In genomic region chr11:15969701-15970329, GRCh38 we compare ENCODE assay signal across 9 cellular contexts.
DNase-seq lines count a peak whose midpoint lies in the region; ATAC-seq, FAIRE-seq and TF ChIP-seq lines count a peak whose summit lies in the region.
"Had no signal": no experiment of that assay in that cellular context is flagged by ENCODE, and none has a peak within 500 bp of the region (broad histone marks: within the 10 kb centered on the region; RNA-seq: fewer than 3 reads in every experiment).

No MANE protein-coding gene starts in this region.

- H3K9me3 Mint-ChIP-seq in CD8-positive, alpha-beta memory T cell = peaks cover 0 to 11% (median 3%) of the 10 kb centered on the region in 5 donors

- H2AFZ ChIP-seq in K562 (ENCODE audit: low read depth, low read length) = peak overlapping the region; percentile 98

- H3K9ac ChIP-seq in K562 (ENCODE audit: insufficient read depth in 1 of 2, low read depth in 2 of 2, low read length in 2 of 2) = peak overlapping the region in 1 of 2 experiments; percentile 79; a peak in 2 of 4 replicates

- H3K4me1 ChIP-seq in CD8-positive, alpha-beta memory T cell (ENCODE audit: insufficient read depth, low read length) = no peaks in the 10 kb centered on the region
- peaks cover 14 to 39% of the 10 kb centered on the region in 2 experiments for H3K4me1 ChIP-seq in K562 (replicated peaks in 1 of 2; ENCODE audit: control insufficient read depth in 2 of 2, insufficient read depth in 2 of 2, low read length in 2 of 2)

- H4K20me1 ChIP-seq in K562 (replicated peaks; ENCODE audit: control insufficient read depth, insufficient read depth, low read length) = no peaks in the 10 kb centered on the region

- no peak overlapping the region for H3K4me3 Mint-ChIP-seq in CD8-positive, alpha-beta memory T cell
- H3K4me3 Mint-ChIP-seq: IgD-negative memory B cell had no signal

- H3K27me3 ChIP-seq in CD8-positive, alpha-beta memory T cell (ENCODE audit: insufficient read depth, low read length, poor library complexity, severe bottlenecking) = no peaks in the 10 kb centered on the region
- H3K27me3 ChIP-seq in K562 (ENCODE audit: control insufficient read depth in 2 of 2, insufficient read depth in 2 of 2, low read length in 2 of 2) = no peaks in the 10 kb centered on the region

- no peaks in the 10 kb centered on the region for H3K27me3 Mint-ChIP-seq in CD8-positive, alpha-beta memory T cell
- H3K27me3 Mint-ChIP-seq: IgD-negative memory B cell had no signal

- CTCF ChIA-PET in CD8-positive, alpha-beta memory T cell (lab: Charles Lee) = no interaction called here
- CTCF ChIA-PET in K562 (lab: Yijun Ruan, JAX; ENCODE audit: low intra/inter-chr PET ratio) (no interaction called here), GM10248 (lab: Yijun Ruan, JAX) (no interaction called here)

- peak; percentile 29 for FAIRE-seq in K562 (lab: Jason Lieb, UNC)

- H3K27ac ChIP-seq in CD8-positive, alpha-beta memory T cell (ENCODE audit: low read depth, low read length) = peak overlapping the region; percentile 29
- peak overlapping the region; percentile 93 for H3K27ac ChIP-seq in K562 (ENCODE audit: extremely low read depth, low read depth, low read length)

- no peak for TF ChIP-seq POLR2A in K562 (conservative IDR thresholded peaks at IDR 0.05)

- BruUV-seq in K562 (replicated peaks; lab: Mats Ljungman, UMichigan) = no TSS peak

- H3K79me2 ChIP-seq in K562 (ENCODE audit: control insufficient read depth, insufficient read depth, low read length) = no peaks in the 10 kb centered on the region

- POLR2A ChIA-PET in CD8-positive, alpha-beta memory T cell (lab: Charles Lee) = no interaction called here
- POLR2A ChIA-PET in K562 (lab: Yijun Ruan, JAX) (interaction anchor here (0.7 to 1.3 kb wide), 2 partner anchors 10 to 14 kb away, joined by 3 to 4 read pairs; no protein-coding TSS in a partner anchor), GM10248 (lab: Yijun Ruan, JAX) (no interaction called here)

- H3K4me1 Mint-ChIP-seq in CD8-positive, alpha-beta memory T cell = no peaks in the 10 kb centered on the region
- H3K4me1 Mint-ChIP-seq: IgD-negative memory B cell had no signal

- DNase-seq in CD8-positive, alpha-beta memory T cell = no peak
- DNase-seq in K562 (ENCODE audit: extremely low read depth in 1 of 4, low spot score in 3 of 4) (no peak), myocyte (ENCODE audit: low read depth) (peak; percentile 37), GM10248 (ENCODE audit: extremely low spot score) (no peak), NAMALWA (ENCODE audit: low spot score) (no peak), cerebellum (ENCODE audit: low spot score) (no peak), HUDEP-2 (lab: John Stamatoyannopoulos, UW; ENCODE audit: unreplicated experiment in 76 of 76) (no peak)

- no peak for TF ChIP-seq CTCF in K562 (IDR thresholded peaks at IDR 0.05 in 2 of 3, conservative IDR thresholded peaks at IDR 0.05 in 1 of 3; ENCODE audit: insufficient read depth in 2 of 3, low read depth in 1 of 3, low read length in 3 of 3)
- TF ChIP-seq CTCF in GM10248 (IDR thresholded peaks at IDR 0.05; ENCODE audit: control extremely low read depth, extremely low read depth, low read depth, missing control alignments) = no peak

- WGBS in K562 (ENCODE audit: insufficient coverage, low coverage, missing lambda C conversion rate) = 49% methylated on average over 6 of the region's 6 CpGs

- ATAC-seq in HG02943 (IDR thresholded peaks at IDR 0.05; ENCODE audit: low read depth, unreplicated experiment) = peak; percentile 56
- no peak for ATAC-seq in K562

- no peaks in the 10 kb centered on the region for H3K36me3 Mint-ChIP-seq in CD8-positive, alpha-beta memory T cell
- H3K36me3 Mint-ChIP-seq: IgD-negative memory B cell had no signal

- H3K4me2 ChIP-seq in K562 (ENCODE audit: insufficient read depth, low read length) = peak overlapping the region; percentile 83

- in situ Hi-C loops in K562 (cut with MboI) = no loop called here

- no peak overlapping the region for H3K27ac Mint-ChIP-seq in CD8-positive, alpha-beta memory T cell
- H3K27ac Mint-ChIP-seq: IgD-negative memory B cell had no signal

- no peak for TF ChIP-seq RAD21 in K562 (CRISPR knock-in tag; conservative IDR thresholded peaks at IDR 0.05 in 1 of 2, IDR thresholded peaks at IDR 0.05 in 1 of 2)

- no peaks in the 10 kb centered on the region for H3K36me3 ChIP-seq in CD8-positive, alpha-beta memory T cell (ENCODE audit: insufficient read depth, low read length)
- no peaks in the 10 kb centered on the region for H3K36me3 ChIP-seq in K562 (ENCODE audit: control insufficient read depth, insufficient read depth, low read length)

- no peak for TF ChIP-seq EP300 in K562 (IDR thresholded peaks at IDR 0.05; ENCODE audit: low read length)

- intact Hi-C loops in K562 (cut with micrococcal nuclease) = loop anchor here (10.0 kb wide), 2 partner anchors 315 to 385 kb away; partner anchors contain the start of gene SOX6

- H3K9me1 ChIP-seq in K562 (ENCODE audit: control insufficient read depth, insufficient read depth, low read length) = no peaks in the 10 kb centered on the region

- no peak overlapping the region for H3K4me3 ChIP-seq in CD8-positive, alpha-beta memory T cell (ENCODE audit: low read length)
- no peak overlapping the region; the same call in 1 of the 2 replicates for H3K4me3 ChIP-seq in K562

- no peaks in the 10 kb centered on the region for H3K9me3 ChIP-seq in CD8-positive, alpha-beta memory T cell (ENCODE audit: low read length)
- H3K9me3 ChIP-seq in K562 (replicated peaks; ENCODE audit: control insufficient read depth, insufficient read depth, low read depth, low read length) = no peaks in the 10 kb centered on the region

TF ChIP-seq in K562, 482 proteins besides CTCF, POLR2A, EP300 and RAD21 (continues in another document):
- TF ChIP-seq, protein P1, sequence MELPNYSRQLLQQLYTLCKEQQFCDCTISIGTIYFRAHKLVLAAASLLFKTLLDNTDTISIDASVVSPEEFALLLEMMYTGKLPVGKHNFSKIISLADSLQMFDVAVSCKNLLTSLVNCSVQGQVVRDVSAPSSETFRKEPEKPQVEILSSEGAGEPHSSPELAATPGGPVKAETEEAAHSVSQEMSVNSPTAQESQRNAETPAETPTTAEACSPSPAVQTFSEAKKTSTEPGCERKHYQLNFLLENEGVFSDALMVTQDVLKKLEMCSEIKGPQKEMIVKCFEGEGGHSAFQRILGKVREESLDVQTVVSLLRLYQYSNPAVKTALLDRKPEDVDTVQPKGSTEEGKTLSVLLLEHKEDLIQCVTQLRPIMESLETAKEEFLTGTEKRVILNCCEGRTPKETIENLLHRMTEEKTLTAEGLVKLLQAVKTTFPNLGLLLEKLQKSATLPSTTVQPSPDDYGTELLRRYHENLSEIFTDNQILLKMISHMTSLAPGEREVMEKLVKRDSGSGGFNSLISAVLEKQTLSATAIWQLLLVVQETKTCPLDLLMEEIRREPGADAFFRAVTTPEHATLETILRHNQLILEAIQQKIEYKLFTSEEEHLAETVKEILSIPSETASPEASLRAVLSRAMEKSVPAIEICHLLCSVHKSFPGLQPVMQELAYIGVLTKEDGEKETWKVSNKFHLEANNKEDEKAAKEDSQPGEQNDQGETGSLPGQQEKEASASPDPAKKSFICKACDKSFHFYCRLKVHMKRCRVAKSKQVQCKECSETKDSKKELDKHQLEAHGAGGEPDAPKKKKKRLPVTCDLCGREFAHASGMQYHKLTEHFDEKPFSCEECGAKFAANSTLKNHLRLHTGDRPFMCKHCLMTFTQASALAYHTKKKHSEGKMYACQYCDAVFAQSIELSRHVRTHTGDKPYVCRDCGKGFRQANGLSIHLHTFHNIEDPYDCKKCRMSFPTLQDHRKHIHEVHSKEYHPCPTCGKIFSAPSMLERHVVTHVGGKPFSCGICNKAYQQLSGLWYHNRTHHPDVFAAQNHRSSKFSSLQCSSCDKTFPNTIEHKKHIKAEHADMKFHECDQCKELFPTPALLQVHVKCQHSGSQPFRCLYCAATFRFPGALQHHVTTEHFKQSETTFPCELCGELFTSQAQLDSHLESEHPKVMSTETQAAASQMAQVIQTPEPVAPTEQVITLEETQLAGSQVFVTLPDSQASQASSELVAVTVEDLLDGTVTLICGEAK (IDR thresholded peaks at IDR 0.05) = 0 out of 2 replicates have a peak, but pooled peaks have one; percentile 45
- TF ChIP-seq, protein P1 (CRISPR knock-in tag; IDR thresholded peaks at IDR 0.05) = no peak
- TF ChIP-seq RUNX1 (IDR thresholded peaks at IDR 0.05; ENCODE audit: low read depth) = no peak
- no peak for TF ChIP-seq ZNF239 (CRISPR knock-in tag; IDR thresholded peaks at IDR 0.05)
- TF ChIP-seq ARID1B (IDR thresholded peaks at IDR 0.05) = 0 out of 2 replicates have a peak, but pooled peaks have one; percentile 17
- TF ChIP-seq NELFE (IDR thresholded peaks at IDR 0.05; ENCODE audit: insufficient read depth, insufficient read length) = no peak
- peak; percentile 46; the same call in 1 of the 2 replicates for TF ChIP-seq SMARCC2 (IDR thresholded peaks at IDR 0.05; ENCODE audit: low read depth)
